ENCODE assay signal across 8 cellular contexts in the genomic region with DNA sequence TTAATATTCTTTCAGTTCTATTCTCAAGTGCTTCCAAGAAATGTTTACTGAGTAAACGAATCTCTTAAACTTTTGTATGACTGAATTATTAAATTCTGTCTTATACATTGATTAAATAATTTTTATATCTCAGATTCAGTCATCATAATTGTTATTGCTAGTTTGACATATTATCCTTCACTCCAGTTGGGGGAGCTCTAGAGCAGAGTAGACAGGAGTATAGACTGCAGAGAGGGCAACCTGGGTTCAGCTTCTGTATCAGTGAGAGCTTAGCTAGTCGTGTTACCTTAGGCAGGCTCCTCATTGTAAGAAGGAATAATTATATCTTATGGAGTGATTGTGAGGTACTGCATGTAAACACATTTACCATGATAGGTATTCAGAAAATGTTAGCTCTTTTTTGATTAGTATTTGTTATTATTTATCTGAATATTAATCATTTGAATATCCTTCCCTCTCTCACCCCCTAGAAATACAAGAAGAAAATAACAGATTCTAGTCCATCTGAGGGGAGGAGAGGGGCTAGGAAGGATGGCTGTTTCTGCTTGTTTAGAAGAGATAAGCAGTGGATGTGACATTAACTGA. TPM values are rescaled to one million over a fixed set of nuclear protein-coding genes. Genes with fewer than 3 reads are reported as not detected.
DNase-seq lines count a peak whose midpoint lies in the region; ATAC-seq, FAIRE-seq and TF ChIP-seq lines count a peak whose summit lies in the region.

No MANE protein-coding gene starts in this region.

- H3K27ac ChIP-seq in small intestine (ENCODE audit: low read depth in 1 of 2, low read length in 1 of 2) (no peak overlapping the region), sigmoid colon (no peak overlapping the region)

- H3K27me3 Mint-ChIP-seq in activated B cell treated with CpG ODN at 0.5 μM for 24 hours, result no peaks in the 10 kb centered on the region

- DNase-seq in Ammon's horn (ENCODE audit: low spot score) (peak; percentile 35), NAMALWA (ENCODE audit: low spot score) (peak; percentile 81), activated B cell treated with CpG ODN at 0.5 μM for 24 hours (no peak), fibroblast of villous mesenchyme (ENCODE audit: low read depth) (peak; percentile 32), small intestine (peak; percentile 73), sigmoid colon (no peak)

- TF ChIP-seq CTCF in GM12874 (IDR thresholded peaks at IDR 0.05; ENCODE audit: insufficient read depth, low read depth, low read length), result peak; percentile 57
- no peak for TF ChIP-seq CTCF in activated B cell treated with CpG ODN at 0.5 μM for 24 hours (IDR thresholded peaks at IDR 0.05)
- TF ChIP-seq CTCF in fibroblast of villous mesenchyme (IDR thresholded peaks at IDR 0.05; ENCODE audit: insufficient read depth, low read depth, low read length), result peak; percentile 75
- TF ChIP-seq CTCF in sigmoid colon (IDR thresholded peaks at IDR 0.05), result peak in 2 of 4 experiments; percentile 20 to 34

- no peaks in the 10 kb centered on the region for H3K27me3 ChIP-seq in small intestine (ENCODE audit: control insufficient read depth in 2 of 2, insufficient read depth in 2 of 2, low read length in 2 of 2)
- H3K27me3 ChIP-seq in sigmoid colon, result no peaks in the 10 kb centered on the region

- H3K4me3 Mint-ChIP-seq in activated B cell treated with CpG ODN at 0.5 μM for 24 hours, result no peak overlapping the region

- no peaks in the 10 kb centered on the region for H3K4me1 Mint-ChIP-seq in activated B cell treated with CpG ODN at 0.5 μM for 24 hours

- H3K27ac Mint-ChIP-seq in activated B cell treated with CpG ODN at 0.5 μM for 24 hours, result no peak overlapping the region

- intact Hi-C loops in activated B cell treated with CpG ODN at 0.5 μM for 24 hours (cut with micrococcal nuclease), result no loop called here
- intact Hi-C loops in sigmoid colon (cut with DNase I), result no loop called here

- H3K9me3 ChIP-seq in small intestine (ENCODE audit: control insufficient read depth, low read depth), result no peaks in the 10 kb centered on the region
- H3K9me3 ChIP-seq in sigmoid colon, result no peaks in the 10 kb centered on the region

- peak; percentile 86 for ATAC-seq in HG02610 (IDR thresholded peaks at IDR 0.05; ENCODE audit: unreplicated experiment)
- ATAC-seq in activated B cell treated with CpG ODN at 0.5 μM for 24 hours (ENCODE audit: low read depth), result peak; percentile 70

- POLR2A ChIA-PET in activated B cell treated with CpG ODN at 0.5 μM for 24 hours (lab: Charles Lee), result no interaction called here

- H3K4me3 ChIP-seq in fibroblast of villous mesenchyme (ENCODE audit: low read depth, low read length) (no peak overlapping the region), small intestine (ENCODE audit: low read depth in 1 of 2, low read length in 2 of 2) (no peak overlapping the region), sigmoid colon (no peak overlapping the region)

- no peak for TF ChIP-seq EP300 in sigmoid colon (IDR thresholded peaks at IDR 0.05)

- H3K36me3 Mint-ChIP-seq in activated B cell treated with CpG ODN at 0.5 μM for 24 hours (ENCODE audit: low read depth), result peaks cover 31% of the 10 kb centered on the region

- FAIRE-seq in small intestine (lab: Jason Lieb, UNC), result no peak

- CTCF ChIA-PET in activated B cell treated with CpG ODN at 0.5 μM for 24 hours (lab: Charles Lee), result interaction anchor here (0.8 to 1.2 kb wide), 5 partner anchors 9 to 605 kb away, joined by 3 to 8 read pairs (median 3); no protein-coding TSS in a partner anchor

- TF ChIP-seq POLR2A in sigmoid colon (IDR thresholded peaks at IDR 0.05), result no peak

- H3K4me1 ChIP-seq in small intestine (ENCODE audit: control insufficient read depth in 2 of 2, insufficient read depth in 1 of 2, low read depth in 1 of 2, low read length in 1 of 2), result no peaks in the 10 kb centered on the region
- H3K4me1 ChIP-seq in sigmoid colon, result no peaks in the 10 kb centered on the region

- 24 to 37% (median 29%) methylated on average over 2 of the region's 2 CpGs for WGBS in small intestine, 3 donors
- WGBS in sigmoid colon, 2 donors, result 33 to 51% methylated on average over 2 of the region's 2 CpGs

- H3K36me3 ChIP-seq in small intestine (ENCODE audit: control insufficient read depth in 2 of 2, insufficient read depth in 2 of 2, low read length in 2 of 2) (peaks cover 0 to 2% of the 10 kb centered on the region in 2 donors), sigmoid colon (peaks cover 0 to 33% (median 0%) of the 10 kb centered on the region in 4 donors)

- H3K9me3 Mint-ChIP-seq in activated B cell treated with CpG ODN at 0.5 μM for 24 hours, result no peaks in the 10 kb centered on the region

RNA-seq across cellular contexts. Expression of a gene that starts 31.0 kb away (rescaled TPM):
- not detected in 2 replicates for total RNA-seq in activated B cell treated with CpG ODN at 0.5 μM for 24 hours
- 0.43 and 0.64 TPM in 2 replicates for total RNA-seq in fibroblast of villous mesenchyme
- polyA plus RNA-seq in small intestine, result under 1 TPM in 1 of 3 donors, not detected in 2; 0.37 TPM
- 1 to 10 TPM; 1.2 to 6.4 (median 3.0) TPM for total RNA-seq in sigmoid colon
- under 1 TPM in 2 of 3 donors, not detected in 1; 0.25 to 0.92 TPM for polyA plus RNA-seq in sigmoid colon

RNA-seq across cellular contexts. Expression of a gene that starts 31.1 kb away (rescaled TPM):
- 20.8 and 21.8 TPM in 2 replicates for total RNA-seq in activated B cell treated with CpG ODN at 0.5 μM for 24 hours
- total RNA-seq in fibroblast of villous mesenchyme, result 76.0 and 102 TPM in 2 replicates
- polyA plus RNA-seq in small intestine, result 10 to 100 TPM; 25.7 to 34.4 (median 27.0) TPM
- total RNA-seq in sigmoid colon, result 10 to 100 TPM; 54.0 to 87.0 (median 63.7) TPM
- polyA plus RNA-seq in sigmoid colon, result 10 to 100 TPM; 25.0 to 51.1 (median 50.9) TPM

Comparison
In these comparisons a context has a peak if more than half of its experiments do, and no peak if none do; other contexts are left out.
1. DNase-seq: peak in Ammon's horn (single experiment), NAMALWA (single experiment), fibroblast of villous mesenchyme (single experiment) and small intestine (single experiment); none in activated B cell treated with CpG ODN at 0.5 μM for 24 hours (single experiment) and sigmoid colon (single experiment).